ENCODE assay signal across 8 cellular contexts in the genomic region with DNA sequence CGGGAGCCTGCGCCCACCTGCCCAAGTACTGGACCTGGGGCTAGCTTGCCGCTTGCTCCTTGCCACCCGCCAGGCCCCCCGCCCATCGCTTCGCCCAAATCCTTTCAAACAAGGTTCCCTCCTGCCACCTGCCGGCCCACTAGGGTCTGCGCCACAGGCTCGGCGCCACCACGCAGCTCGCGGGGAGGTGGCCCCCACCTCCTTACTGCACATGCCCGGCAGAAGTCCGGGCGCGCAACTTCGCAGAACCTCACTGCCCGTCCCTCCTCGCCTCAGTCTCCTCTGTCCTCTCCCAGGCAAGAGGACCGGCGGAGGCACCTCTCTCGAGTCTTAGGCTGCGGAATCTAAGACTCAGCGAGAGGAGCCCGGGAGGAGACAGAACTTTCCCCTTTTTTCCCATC. TPM values are rescaled to one million over a fixed set of nuclear protein-coding genes. Genes with fewer than 3 reads are reported as not detected.
DNase-seq lines count a peak whose midpoint lies in the region; ATAC-seq and TF ChIP-seq lines count a peak whose summit lies in the region.

No MANE protein-coding gene starts in this region.

- H3K4me1 Mint-ChIP-seq in activated naive CD4-positive, alpha-beta T cell treated with anti-CD3 and anti-CD28 coated beads, Interleukin-2, amount 10 ng/mL, durations not matched to agents 7 days and 5 days = peaks cover 21% of the 10 kb centered on the region

- TF ChIP-seq CTCF in GM06990 (IDR thresholded peaks at IDR 0.05; ENCODE audit: insufficient read depth, low read length, poor library complexity, severe bottlenecking) = peak; percentile 39

- no peak overlapping the region for H3K4me3 Mint-ChIP-seq in activated naive CD4-positive, alpha-beta T cell treated with anti-CD3 and anti-CD28 coated beads, Interleukin-2, amount 10 ng/mL, durations not matched to agents 7 days and 5 days

- peaks cover 79% of the 10 kb centered on the region for H3K27me3 Mint-ChIP-seq in activated naive CD4-positive, alpha-beta T cell treated with anti-CD3 and anti-CD28 coated beads, Interleukin-2, amount 10 ng/mL, durations not matched to agents 7 days and 5 days

- peaks cover 1% of the 10 kb centered on the region for H3K36me3 Mint-ChIP-seq in activated naive CD4-positive, alpha-beta T cell treated with anti-CD3 and anti-CD28 coated beads, Interleukin-2, amount 10 ng/mL, durations not matched to agents 7 days and 5 days

- no peak overlapping the region for H3K27ac Mint-ChIP-seq in activated naive CD4-positive, alpha-beta T cell treated with anti-CD3 and anti-CD28 coated beads, Interleukin-2, amount 10 ng/mL, durations not matched to agents 7 days and 5 days

- no peaks in the 10 kb centered on the region; the same call in 1 of the 2 replicates for H3K27me3 ChIP-seq in GM06990 (replicated peaks; ENCODE audit: control insufficient read depth, insufficient read depth, low read length)

- intact Hi-C loops in left ventricle myocardium superior (cut with micrococcal nuclease) = no loop called here

- CTCF ChIA-PET in activated naive CD4-positive, alpha-beta T cell treated with anti-CD3 and anti-CD28 coated beads, Interleukin-2, amount 10 ng/mL, durations not matched to agents 7 days and 5 days (lab: Charles Lee) = interaction anchor here (1.0 to 2.9 kb wide), 4 partner anchors 9 to 358 kb away, joined by 4 to 14 read pairs (median 8); partner anchors contain the start of gene STX16

- no peak overlapping the region for H3K4me3 ChIP-seq in GM06990 (replicated peaks; ENCODE audit: low read depth, low read length)

- peak; percentile 77 for ATAC-seq in left ventricle myocardium superior
- no peak for ATAC-seq in HG02840 (IDR thresholded peaks at IDR 0.05; ENCODE audit: low FRiP score, unreplicated experiment)
- ATAC-seq in GM21381 (IDR thresholded peaks at IDR 0.05; ENCODE audit: unreplicated experiment) = no peak

- H3K36me3 ChIP-seq in GM06990 (ENCODE audit: control insufficient read depth, insufficient read depth, low read length) = no peaks in the 10 kb centered on the region

- no peaks in the 10 kb centered on the region for H3K9me3 Mint-ChIP-seq in activated naive CD4-positive, alpha-beta T cell treated with anti-CD3 and anti-CD28 coated beads, Interleukin-2, amount 10 ng/mL, durations not matched to agents 7 days and 5 days

- DNase-seq in GM06990 (ENCODE audit: extremely low read depth, insufficient read length) (peak; percentile 41), NCI-H2171 treated with DMSO at 0.1 percent for 48 hours (lab: John Stamatoyannopoulos, UW) (peak; percentile 71), left ventricle myocardium superior (peak; percentile 65), NCI-H128 (lab: John Stamatoyannopoulos, UW; ENCODE audit: unreplicated experiment) (no peak)
- DNase-seq in activated naive CD4-positive, alpha-beta T cell treated with anti-CD3 and anti-CD28 coated beads, Interleukin-2, amount 10 ng/mL, durations not matched to agents 7 days and 5 days = peak; percentile 64
- peak in 2 of 3 donors; percentile 23 to 45 for DNase-seq in stimulated activated CD4-positive, alpha-beta T cell treated with anti-CD3 and anti-CD28 coated beads, Interleukin-12 subunit alpha, Interleukin-12 subunit beta, amount 100 ng/mL, for 48 hours (ENCODE audit: low read depth in 2 of 3, low spot score in 1 of 3)

RNA-seq across cellular contexts. Expression of gene GNAS-AS1, which starts 11.2 kb away (rescaled TPM):
- 0.35 TPM for total RNA-seq in left ventricle myocardium superior

RNA-seq across cellular contexts. Expression of gene GNAS, which starts 13.0 kb away (rescaled TPM):
- 1,575 TPM for total RNA-seq in left ventricle myocardium superior
